In genomic region chr5:65855758-65856157, GRCh38 we compare ENCODE assay signal across 19 cellular contexts.
"Had no signal": no experiment of that assay in that cellular context is flagged by ENCODE, and none has a peak within 500 bp of the region (broad histone marks: within the 10 kb centered on the region; RNA-seq: fewer than 3 reads in every experiment).

No MANE protein-coding gene starts in this region.

- ATAC-seq: activated naive CD4-positive, alpha-beta T cell treated with anti-CD3 and anti-CD28 coated beads, Interleukin-2, amount 50 U/mL, for 72 hours; activated T-cell treated with anti-CD3 and anti-CD28 coated beads, Interleukin-2, amount 50 U/mL, for 4 hours; esophagus mucosa; foreskin keratinocyte; heart left ventricle; natural killer cell; right cardiac atrium; T-helper 17 cell had no signal

- FAIRE-seq: islet of Langerhans had no signal

- H3K27ac ChIP-seq: brain microvascular endothelial cell, dorsolateral prefrontal cortex, foreskin keratinocyte, heart left ventricle, transverse colon had no signal

- H3K9me3 ChIP-seq: heart left ventricle, transverse colon had no signal

- H3K4me3 ChIP-seq: dorsolateral prefrontal cortex, heart left ventricle, transverse colon had no signal

- DNase-seq: activated CD4-positive, alpha-beta T cell treated with anti-CD3 and anti-CD28 coated beads for 1 hour; activated CD4-positive, alpha-beta T cell treated with anti-CD3 and anti-CD28 coated beads, Interleukin-2, amount 50 U/mL, for 48 hours; activated effector memory CD4-positive, alpha-beta T cell treated with anti-CD3 and anti-CD28 coated beads, Interleukin-2, amount 50 U/mL, for 16 hours; activated T-cell treated with anti-CD3 and anti-CD28 coated beads, Interleukin-2, amount 50 U/mL, for 4 hours; amygdala; brain microvascular endothelial cell; foreskin keratinocyte; heart left ventricle; natural killer cell; right cardiac atrium; stimulated activated CD4-positive, alpha-beta T cell treated with anti-CD3 and anti-CD28 coated beads, Interleukin-2, amount 100 ng/mL, for 24 hours; stimulated activated naive CD4-positive, alpha-beta T cell; T-helper 17 cell; transverse colon had no signal

- H3K27me3 Mint-ChIP-seq: progenitor cell of endocrine pancreas, T-helper 17 cell had no signal

- H3K36me3 Mint-ChIP-seq: natural killer cell had no signal

- H3K4me1 Mint-ChIP-seq: natural killer cell, T-helper 17 cell had no signal

- H3K4me3 Mint-ChIP-seq: activated T-cell treated with anti-CD3 and anti-CD28 coated beads, Interleukin-2, amount 50 U/mL, for 4 hours; natural killer cell; T-helper 17 cell had no signal

- H3K27ac Mint-ChIP-seq: activated naive CD4-positive, alpha-beta T cell treated with anti-CD3 and anti-CD28 coated beads, Interleukin-2, amount 50 U/mL, for 72 hours; natural killer cell; progenitor cell of endocrine pancreas; T-helper 17 cell had no signal

- H3K36me3 ChIP-seq: brain microvascular endothelial cell, heart left ventricle, transverse colon had no signal

- H3K27me3 ChIP-seq: brain microvascular endothelial cell, dorsolateral prefrontal cortex, foreskin keratinocyte, heart left ventricle had no signal

- H3K4me1 ChIP-seq: foreskin keratinocyte, heart left ventricle, transverse colon had no signal

- H3K9me3 Mint-ChIP-seq: natural killer cell had no signal
